ENCODE assay signal across 9 cellular contexts in the genomic region with DNA sequence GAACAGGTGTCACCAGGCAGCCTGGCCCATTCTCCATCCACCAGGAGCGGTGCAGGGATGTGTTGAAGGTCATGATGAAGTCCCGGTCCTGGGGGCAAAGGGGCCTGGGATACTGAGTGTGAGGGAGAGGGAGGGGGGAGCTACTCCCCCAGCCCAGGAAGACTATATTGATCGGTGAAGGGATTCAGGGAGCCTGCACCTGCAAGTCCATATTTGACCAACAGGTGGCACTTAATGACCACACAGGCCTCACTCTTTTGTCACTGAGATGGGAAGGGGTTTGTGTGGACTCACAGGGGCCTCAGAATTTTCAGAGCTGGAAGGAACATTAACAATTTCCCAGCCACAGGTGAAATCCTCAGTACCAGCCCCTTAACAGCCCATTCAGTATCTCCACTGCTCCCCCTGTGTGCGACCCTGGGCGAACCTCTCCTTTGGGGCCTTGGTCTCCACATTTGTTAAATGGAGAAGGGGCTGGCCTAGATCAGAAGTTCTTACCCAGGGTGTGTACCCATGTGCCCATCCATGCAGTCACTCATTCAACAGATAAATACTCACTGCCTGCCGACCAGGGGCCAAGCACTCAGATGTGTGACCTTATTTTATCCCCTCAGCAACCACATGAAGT. TPM values are rescaled to one million over a fixed set of nuclear protein-coding genes. Genes with fewer than 3 reads are reported as not detected.
DNase-seq lines count a peak whose midpoint lies in the region; ATAC-seq, FAIRE-seq and TF ChIP-seq lines count a peak whose summit lies in the region.
"Had no signal": no experiment of that assay in that cellular context is flagged by ENCODE, and none has a peak within 500 bp of the region (broad histone marks: within the 10 kb centered on the region; RNA-seq: fewer than 3 reads in every experiment).

No MANE protein-coding gene starts in this region.

- TF ChIP-seq RAD21 in GM12878 (IDR thresholded peaks at IDR 0.05; ENCODE audit: insufficient read depth, low read depth, low read length): peak; percentile 84
- peak; percentile 69 for TF ChIP-seq RAD21 in HepG2 (CRISPR knock-in tag; IDR thresholded peaks at IDR 0.05)

- SMC1A ChIA-PET in GM12878 (lab: Charles Lee; ENCODE audit: uncharacterized antibody, unreplicated experiment): interaction anchor here (0.5 to 2.4 kb wide), 12 partner anchors 20 to 605 kb away, joined by 3 to 14 read pairs (median 3); a partner anchor contains a TSS

- 2% methylated on average over 6 of the region's 6 CpGs for WGBS in GM12878 (ENCODE audit: insufficient coverage, insufficient replicate concordance, low lambda C conversion rate, missing lambda C conversion rate)
- WGBS in HepG2 (ENCODE audit: low lambda C conversion rate): 37% methylated on average over 5 of the region's 6 CpGs
- WGBS in testis, 2 donors: 47 to 51% methylated on average over 6 of the region's 6 CpGs

- H3K4me2 ChIP-seq in OCI-LY3 (ENCODE audit: low read length) (no peak overlapping the region), GM12878 (ENCODE audit: control insufficient read depth, insufficient read depth) (no peak overlapping the region), HepG2 (ENCODE audit: low read depth, low read length) (no peak overlapping the region)

- DNase-seq in DMS153 (lab: John Stamatoyannopoulos, UW) (peak; percentile 69), HL-60 (ENCODE audit: low read depth in 1 of 2, low spot score in 1 of 2) (peak in 1 of 2 experiments; percentile 31), GM12878 (ENCODE audit: low read depth, low spot score) (no peak), HepG2 (ENCODE audit: low spot score) (peak; percentile 46), testis (peak; percentile 55), H4 (ENCODE audit: low spot score) (no peak), ureter (ENCODE audit: low spot score) (no peak)

- H4K20me1 ChIP-seq in OCI-LY3 (ENCODE audit: insufficient read depth, low read length) (no peaks in the 10 kb centered on the region), GM12878 (ENCODE audit: control insufficient read depth, insufficient read depth) (no peaks in the 10 kb centered on the region), HepG2 (ENCODE audit: insufficient read depth, low read length) (peaks cover 2% of the 10 kb centered on the region; the same call in 1 of the 2 replicates)

- intact Hi-C loops in GM12878 (cut with micrococcal nuclease; ENCODE audit: unreplicated experiment): loop anchor here (1.0 to 2.0 kb wide), 3 partner anchors 151 to 365 kb away; no protein-coding TSS in a partner anchor
- intact Hi-C loops in HepG2 (cut with micrococcal nuclease; ENCODE audit: unreplicated experiment): loop anchor here (1.0 to 2.0 kb wide), 2 partner anchors 21 to 30 kb away; no protein-coding TSS in a partner anchor
- intact Hi-C loops in testis (cut with DNase I; ENCODE audit: low total_unique reads): loop anchor here (10.0 kb wide), 1 partner anchor 241 kb away; no protein-coding TSS in a partner anchor

- H3K36me3 ChIP-seq in OCI-LY3 (replicated peaks; ENCODE audit: low read depth, low read length) (no peaks in the 10 kb centered on the region), GM12878 (ENCODE audit: control insufficient read depth in 2 of 2, insufficient read depth in 2 of 2, low read length in 1 of 2) (no peaks in the 10 kb centered on the region), HepG2 (replicated peaks in 1 of 2; ENCODE audit: control insufficient read depth in 1 of 2, insufficient read depth in 2 of 2, low read length in 2 of 2) (no peaks in the 10 kb centered on the region), testis (ENCODE audit: low read depth, missing control alignments) (no peaks in the 10 kb centered on the region)

- BruUV-seq in GM12878 (replicated peaks; lab: Mats Ljungman, UMichigan) (no TSS peak), HepG2 (replicated peaks; lab: Mats Ljungman, UMichigan) (no TSS peak)

- H3K4me1 ChIP-seq in OCI-LY3 (ENCODE audit: low read length) (no peaks in the 10 kb centered on the region), GM12878 (ENCODE audit: control insufficient read depth, insufficient read depth, low read length) (no peaks in the 10 kb centered on the region), HepG2 (ENCODE audit: insufficient read depth, low read length) (peaks cover 14% of the 10 kb centered on the region), testis (peaks cover 12% of the 10 kb centered on the region)

- no peak overlapping the region for H3K27ac ChIP-seq in HL-60 (replicated peaks)
- no peak overlapping the region for H3K27ac ChIP-seq in OCI-LY3 (ENCODE audit: low read length)
- no peak overlapping the region for H3K27ac ChIP-seq in GM12878 (ENCODE audit: control insufficient read depth, insufficient read depth)
- H3K27ac ChIP-seq in HepG2 (ENCODE audit: extremely low read length, insufficient read depth, low read length): no peak overlapping the region
- no peak overlapping the region for H3K27ac ChIP-seq in testis

- H2AFZ ChIP-seq in OCI-LY3 (ENCODE audit: low read depth, low read length) (no peak overlapping the region), GM12878 (ENCODE audit: control insufficient read depth, low read depth, low read length) (no peak overlapping the region), HepG2 (ENCODE audit: low read length) (no peak overlapping the region)

- in situ Hi-C loops in GM12878 (cut with MboI): loop anchor here (5.0 to 10.0 kb wide), 2 partner anchors 241 to 353 kb away; no protein-coding TSS in a partner anchor
- in situ Hi-C loops in HepG2 (cut with HindIII; ENCODE audit: extremely low pct_ligation_motif_present, low pct_unique_long_range_greater_than_20kb): loop anchor here (10.0 kb wide), 1 partner anchor 241 kb away; no protein-coding TSS in a partner anchor

- H3K9me3 ChIP-seq in OCI-LY3 (ENCODE audit: insufficient read depth, low read length) (no peaks in the 10 kb centered on the region), GM12878 (replicated peaks; ENCODE audit: control insufficient read depth, insufficient read depth, low read length) (no peaks in the 10 kb centered on the region), HepG2 (ENCODE audit: low read length) (no peaks in the 10 kb centered on the region), testis (no peaks in the 10 kb centered on the region)

- H3K27me3 ChIP-seq in HL-60 (ENCODE audit: insufficient read depth, poor library complexity, severe bottlenecking): no peaks in the 10 kb centered on the region
- no peaks in the 10 kb centered on the region for H3K27me3 ChIP-seq in OCI-LY3 (ENCODE audit: low read depth, low read length)
- no peaks in the 10 kb centered on the region; a peak in 3 of 4 replicates for H3K27me3 ChIP-seq in GM12878 (replicated peaks in 1 of 2; ENCODE audit: control insufficient read depth in 2 of 2, insufficient read depth in 2 of 2, low read length in 1 of 2)
- H3K27me3 ChIP-seq in HepG2 (ENCODE audit: control insufficient read depth in 1 of 2, insufficient read depth in 2 of 2, low read length in 2 of 2): peaks cover 1 to 24% of the 10 kb centered on the region in 2 experiments; a peak in 1 of 5 replicates
- no peaks in the 10 kb centered on the region for H3K27me3 ChIP-seq in testis

- TF ChIP-seq CTCF in HL-60 (IDR thresholded peaks at IDR 0.05; ENCODE audit: insufficient read depth, low read length) (peak; percentile 84), OCI-LY3 (IDR thresholded peaks at IDR 0.05; ENCODE audit: low read depth, low read length) (peak; percentile 71), GM12878 (IDR thresholded peaks at IDR 0.05 in 2 of 3, conservative IDR thresholded peaks at IDR 0.05 in 1 of 3; ENCODE audit: control insufficient read depth in 2 of 3, extremely low read depth in 1 of 3, insufficient read depth in 1 of 3, low read depth in 3 of 3, low read length in 3 of 3) (peak; percentile 78 to 88 (median 88)), HepG2 (CRISPR knock-in tag; IDR thresholded peaks at IDR 0.05) (peak; percentile 86), testis (IDR thresholded peaks at IDR 0.05) (peak; percentile 62 to 92 (median 73))

- FAIRE-seq in GM12878 (lab: Jason Lieb, UNC) (peak; percentile 69), HepG2 (lab: Jason Lieb, UNC) (peak; percentile 46)

- H3K9ac ChIP-seq in OCI-LY3 (ENCODE audit: low read length): no peak overlapping the region
- H3K9ac ChIP-seq in GM12878 (ENCODE audit: control insufficient read depth, insufficient read depth, low read length): no peak overlapping the region
- H3K9ac ChIP-seq in HepG2 (ENCODE audit: insufficient read depth, low read depth, low read length): no peak overlapping the region

- RAD21 ChIA-PET in GM12878 (lab: Charles Lee; ENCODE audit: unreplicated experiment): interaction anchor here (1.0 to 3.6 kb wide), 5 partner anchors 119 to 434 kb away, joined by 3 to 20 read pairs (median 4); no protein-coding TSS in a partner anchor

- H3K79me2 ChIP-seq in OCI-LY3 (ENCODE audit: low read length): no peaks in the 10 kb centered on the region
- no peaks in the 10 kb centered on the region for H3K79me2 ChIP-seq in GM12878 (ENCODE audit: control insufficient read depth, insufficient read depth, low read length)
- no peaks in the 10 kb centered on the region for H3K79me2 ChIP-seq in HepG2 (ENCODE audit: insufficient read depth, low read length)

- peak; percentile 49 for ATAC-seq in GM12878
- 0 out of 3 replicates have a peak, but pooled peaks have one; percentile 8 for ATAC-seq in HepG2
- ATAC-seq: T-helper 17 cell had no signal

- TF ChIP-seq POLR2A in GM12878 (IDR thresholded peaks at IDR 0.05; ENCODE audit: low read depth, low read length): no peak
- TF ChIP-seq POLR2A in HepG2 (IDR thresholded peaks at IDR 0.05; ENCODE audit: insufficient read depth in 1 of 2, low read depth in 2 of 2, low read length in 2 of 2): no peak
- no peak for TF ChIP-seq POLR2A in testis (IDR thresholded peaks at IDR 0.05)

- CTCF ChIA-PET in GM12878 (lab: Yijun Ruan, JAX) (interaction anchor here (0.5 to 6.1 kb wide), 32 partner anchors 8 to 605 kb away, joined by 3 to 47 read pairs (median 4); no protein-coding TSS in a partner anchor), HepG2 (lab: Yijun Ruan, JAX; ENCODE audit: low intra/inter-chr PET ratio, low total read pairs) (interaction anchor here (1.1 to 3.1 kb wide), 4 partner anchors 46 to 239 kb away, joined by 4 to 30 read pairs (median 4); no protein-coding TSS in a partner anchor)

- TF ChIP-seq EP300 in GM12878 (IDR thresholded peaks at IDR 0.05; ENCODE audit: borderline replicate concordance in 1 of 2, control insufficient read depth in 1 of 2, low read depth in 2 of 2, low read length in 2 of 2) (no peak), HepG2 (IDR thresholded peaks at IDR 0.05; ENCODE audit: low read depth in 2 of 2, low read length in 2 of 2) (no peak), HepG2 (CRISPR knock-in tag; IDR thresholded peaks at IDR 0.05; ENCODE audit: borderline replicate concordance) (no peak)

- POLR2A ChIA-PET in GM12878 (lab: Charles Lee): no interaction called here
- POLR2A ChIA-PET in HepG2 (lab: Yijun Ruan, JAX): no interaction called here

- H3K4me3 ChIP-seq in HL-60 (replicated peaks; ENCODE audit: insufficient read depth, low read length) (no peak overlapping the region), OCI-LY3 (ENCODE audit: low read length) (no peak overlapping the region), GM12878 (no peak overlapping the region), HepG2 (replicated peaks in 1 of 3; ENCODE audit: insufficient read depth in 1 of 3, low read depth in 2 of 3, low read length in 3 of 3) (no peak overlapping the region), testis (no peak overlapping the region)

RNA-seq across cellular contexts. Expression of a gene that starts 55.6 kb away (rescaled TPM):
- total RNA-seq in GM12878 (2013; cell fraction: nucleolus; rRNA removed): not detected in 2 replicates
- not detected in 2 replicates for total RNA-seq in GM12878 (2014; rRNA removed)
- total RNA-seq in GM12878 (2014; rRNA removed; fragmentation: Illumina TruSeq; extraction: Trizol): not detected in 2 replicates
- not detected in 2 replicates for total RNA-seq in GM12878 (2021)
- not detected for polyA plus RNA-seq in GM12878 (2011; ENCODE audit: low read depth)
- polyA plus RNA-seq in GM12878 (2011; rRNA removed): not detected in 2 replicates
- polyA plus RNA-seq in GM12878 (2011; cell fraction: cytosol; rRNA removed): not detected in 2 replicates
- not detected in 2 replicates for polyA plus RNA-seq in GM12878 (2011; cell fraction: nucleus; rRNA removed)
- polyA plus RNA-seq in GM12878 (2012): not detected in 2 replicates
- polyA plus RNA-seq in GM12878 (2014; fragmentation: Illumina TruSeq; extraction: Trizol): not detected in 2 replicates
- polyA plus RNA-seq in GM12878 (2014; fragmentation: Nextera tagmentation; extraction: Ambion mirVana): not detected
- polyA plus RNA-seq in GM12878 (2014; rRNA removed): not detected in 2 replicates
- not detected for polyA plus RNA-seq in GM12878 (2016; fragmentation: Nextera tagmentation; extraction: Ambion mirVana)
- not detected in 2 replicates for polyA minus RNA-seq in GM12878 (2011; rRNA and poly(A)+ RNA removed)
- not detected in 2 replicates for polyA minus RNA-seq in GM12878 (2011; cell fraction: cytosol; rRNA and poly(A)+ RNA removed)
- not detected in 2 replicates for polyA minus RNA-seq in GM12878 (2011; cell fraction: nucleus; rRNA and poly(A)+ RNA removed)
- total RNA-seq in HepG2 (2016; rRNA removed; fragmentation: Illumina TruSeq; extraction: Trizol): 0.29 TPM in 1 of 2 replicates, not detected in the other
- total RNA-seq in HepG2 (2016; cell fraction: cytosol; rRNA removed; fragmentation: Illumina TruSeq; extraction: Trizol; ENCODE audit: low read depth): 0.20 and 0.26 TPM in 2 replicates
- 0.26 and 0.27 TPM in 2 replicates for total RNA-seq in HepG2 (2016; cell fraction: insoluble cytoplasmic fraction; rRNA removed; fragmentation: Illumina TruSeq; extraction: Trizol)
- 0.37 and 0.79 TPM in 2 replicates for total RNA-seq in HepG2 (2016; cell fraction: membrane; rRNA removed; fragmentation: Illumina TruSeq; extraction: Trizol)
- 0.31 TPM in 1 of 2 replicates, not detected in the other for total RNA-seq in HepG2 (2016; cell fraction: nucleus; rRNA removed; fragmentation: Illumina TruSeq; extraction: Trizol)
- polyA plus RNA-seq in HepG2 (2011; rRNA removed): 0.20 and 0.40 TPM in 2 replicates
- polyA plus RNA-seq in HepG2 (2011; cell fraction: cytosol; rRNA removed): 0.17 and 0.28 TPM in 2 replicates
- 0.59 TPM in 1 of 2 replicates, not detected in the other for polyA plus RNA-seq in HepG2 (2011; cell fraction: nucleus; rRNA removed)
- polyA plus RNA-seq in HepG2 (2012): 0.19 TPM in 1 of 2 replicates, not detected in the other
- 0.33 and 0.54 TPM in 2 replicates for polyA plus RNA-seq in HepG2 (2016; cell fraction: cytosol; fragmentation: Illumina TruSeq; extraction: Trizol; ENCODE audit: low read depth)
- 0.26 and 0.47 TPM in 2 replicates for polyA plus RNA-seq in HepG2 (2016; cell fraction: insoluble cytoplasmic fraction; fragmentation: Illumina TruSeq; extraction: Trizol; ENCODE audit: low read depth)
- polyA plus RNA-seq in HepG2 (2016; cell fraction: membrane; fragmentation: Illumina TruSeq; extraction: Trizol; ENCODE audit: low read depth): 0.57 and 1.3 TPM in 2 replicates
- polyA plus RNA-seq in HepG2 (2016; cell fraction: nucleus; fragmentation: Illumina TruSeq; extraction: Trizol; ENCODE audit: insufficient read depth, low read depth): not detected in 2 replicates
- polyA minus RNA-seq in HepG2 (2011; rRNA and poly(A)+ RNA removed; ENCODE audit: low replicate concordance): 0.63 and 3.7 TPM in 2 replicates
- not detected in 2 replicates for polyA minus RNA-seq in HepG2 (2011; cell fraction: cytosol; rRNA and poly(A)+ RNA removed)
- not detected in 2 replicates for polyA minus RNA-seq in HepG2 (2011; cell fraction: nucleus; rRNA and poly(A)+ RNA removed)
- total RNA-seq in testis: 1 to 10 TPM in 1 of 2 donors, under 1 TPM in 1; 0.39 to 1.4 TPM
- polyA plus RNA-seq in testis (ENCODE audit: insufficient read depth, low read depth, low replicate concordance): 1.5 TPM
- total RNA-seq in H4 (2014; rRNA removed; shearing (Covaris generic)): 0.68 and 0.76 TPM in 2 replicates
- total RNA-seq in ureter: not detected
- total RNA-seq: T-helper 17 cell had no signal

Comparison
In these comparisons a context has a peak if more than half of its experiments do, and no peak if none do; other contexts are left out.
1. DNase-seq: peak in DMS153 (single experiment), HepG2 (single experiment) and testis (single experiment); none in GM12878 (single experiment), H4 (single experiment) and ureter (single experiment).
2. Peak in every context shown above with its lines, with median percentiles within 50 percentile points of each other: CTCF ChIP-seq.